Comparison of ENCODE assay signal across 1 cellular context in the genomic region with DNA sequence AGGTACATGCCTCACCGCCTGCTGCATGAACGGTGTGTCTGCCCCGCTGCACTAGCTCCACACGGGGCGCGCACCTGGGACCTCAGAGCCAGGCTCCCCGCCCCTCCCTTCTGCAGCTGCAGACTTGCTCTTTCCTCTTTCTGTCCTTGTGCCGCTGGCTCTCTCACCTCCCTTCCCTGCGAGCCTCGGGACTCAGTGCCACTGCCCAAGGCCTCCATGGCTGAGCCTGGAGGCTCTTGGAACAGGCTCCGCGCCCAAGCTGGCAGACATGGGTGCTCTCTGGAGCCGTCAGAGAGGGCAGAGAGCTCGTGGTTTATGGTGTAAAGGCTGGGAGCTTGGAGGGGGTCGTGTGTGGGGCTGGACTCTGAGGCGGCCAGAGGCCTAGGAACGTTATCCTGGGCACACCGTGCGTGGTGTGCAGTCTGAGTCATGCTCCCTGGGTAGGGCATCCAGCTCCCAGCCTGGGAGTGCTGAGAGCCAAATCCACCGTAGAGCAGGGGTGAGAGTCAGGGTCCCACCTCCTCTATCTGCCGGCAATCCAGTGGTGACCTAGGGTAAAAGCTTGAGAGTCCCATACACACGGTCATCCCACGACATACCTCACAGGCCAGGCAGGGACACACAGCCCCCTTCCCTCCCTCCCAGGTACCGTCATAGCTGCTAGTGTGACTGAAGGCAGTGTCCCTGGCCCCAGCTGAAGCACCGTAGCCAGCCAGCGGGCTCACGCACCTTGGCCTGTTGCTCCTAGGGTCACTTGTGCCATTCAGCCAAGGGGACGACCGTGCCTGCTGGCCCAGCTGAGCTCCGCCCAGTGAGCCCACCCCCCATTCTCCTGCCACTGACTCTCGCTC.
A peak's percentile ranks its signal among the peaks of the same experiment; 100 is the strongest.
TF ChIP-seq lines count a peak whose summit lies in the region.

No MANE protein-coding gene starts in this region.

TF ChIP-seq in K562, 482 proteins besides CTCF, POLR2A, EP300 and RAD21:
- TF ChIP-seq ZNF134 (CRISPR knock-in tag; conservative IDR thresholded peaks at IDR 0.05) (no peak), FIP1L1 (IDR thresholded peaks at IDR 0.05; ENCODE audit: low read depth, low read length, poor library complexity, severe bottlenecking) (no peak), SAP30 (IDR thresholded peaks at IDR 0.05; ENCODE audit: borderline replicate concordance, insufficient read depth, low read depth, low read length, poor library complexity, severe bottlenecking) (peak; percentile 1), ZNF239 (CRISPR knock-in tag; IDR thresholded peaks at IDR 0.05) (no peak), KAT8 (IDR thresholded peaks at IDR 0.05; ENCODE audit: low read depth) (no peak), RFX1 (IDR thresholded peaks at IDR 0.05) (no peak), SRF (CRISPR knock-in tag; IDR thresholded peaks at IDR 0.05) (peak in 1 of 2 experiments; percentile 11; a peak in 1 of 4 replicates), YY1 (IDR thresholded peaks at IDR 0.05; ENCODE audit: borderline replicate concordance in 1 of 3, control insufficient read depth in 1 of 3, extremely low read depth in 1 of 3, insufficient read depth in 3 of 3, insufficient read length in 1 of 3, insufficient replicate concordance in 2 of 3, low read depth in 1 of 3, low read length in 2 of 3) (peak in 1 of 3 experiments; percentile 11), RBBP5 (IDR thresholded peaks at IDR 0.05; ENCODE audit: borderline replicate concordance, insufficient read depth, low read length, poor library complexity, severe bottlenecking) (peak; percentile 18), NCOA2 (IDR thresholded peaks at IDR 0.05; ENCODE audit: partially characterized antibody in 2 of 2) (no peak)
- TF ChIP-seq, protein P1, sequence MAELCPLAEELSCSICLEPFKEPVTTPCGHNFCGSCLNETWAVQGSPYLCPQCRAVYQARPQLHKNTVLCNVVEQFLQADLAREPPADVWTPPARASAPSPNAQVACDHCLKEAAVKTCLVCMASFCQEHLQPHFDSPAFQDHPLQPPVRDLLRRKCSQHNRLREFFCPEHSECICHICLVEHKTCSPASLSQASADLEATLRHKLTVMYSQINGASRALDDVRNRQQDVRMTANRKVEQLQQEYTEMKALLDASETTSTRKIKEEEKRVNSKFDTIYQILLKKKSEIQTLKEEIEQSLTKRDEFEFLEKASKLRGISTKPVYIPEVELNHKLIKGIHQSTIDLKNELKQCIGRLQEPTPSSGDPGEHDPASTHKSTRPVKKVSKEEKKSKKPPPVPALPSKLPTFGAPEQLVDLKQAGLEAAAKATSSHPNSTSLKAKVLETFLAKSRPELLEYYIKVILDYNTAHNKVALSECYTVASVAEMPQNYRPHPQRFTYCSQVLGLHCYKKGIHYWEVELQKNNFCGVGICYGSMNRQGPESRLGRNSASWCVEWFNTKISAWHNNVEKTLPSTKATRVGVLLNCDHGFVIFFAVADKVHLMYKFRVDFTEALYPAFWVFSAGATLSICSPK (IDR thresholded peaks at IDR 0.05; ENCODE audit: borderline replicate concordance) = no peak
TF ChIP-seq in K562: peak in this region for 4.
